ENCODE assay signal across 1 cellular context in the genomic region with DNA sequence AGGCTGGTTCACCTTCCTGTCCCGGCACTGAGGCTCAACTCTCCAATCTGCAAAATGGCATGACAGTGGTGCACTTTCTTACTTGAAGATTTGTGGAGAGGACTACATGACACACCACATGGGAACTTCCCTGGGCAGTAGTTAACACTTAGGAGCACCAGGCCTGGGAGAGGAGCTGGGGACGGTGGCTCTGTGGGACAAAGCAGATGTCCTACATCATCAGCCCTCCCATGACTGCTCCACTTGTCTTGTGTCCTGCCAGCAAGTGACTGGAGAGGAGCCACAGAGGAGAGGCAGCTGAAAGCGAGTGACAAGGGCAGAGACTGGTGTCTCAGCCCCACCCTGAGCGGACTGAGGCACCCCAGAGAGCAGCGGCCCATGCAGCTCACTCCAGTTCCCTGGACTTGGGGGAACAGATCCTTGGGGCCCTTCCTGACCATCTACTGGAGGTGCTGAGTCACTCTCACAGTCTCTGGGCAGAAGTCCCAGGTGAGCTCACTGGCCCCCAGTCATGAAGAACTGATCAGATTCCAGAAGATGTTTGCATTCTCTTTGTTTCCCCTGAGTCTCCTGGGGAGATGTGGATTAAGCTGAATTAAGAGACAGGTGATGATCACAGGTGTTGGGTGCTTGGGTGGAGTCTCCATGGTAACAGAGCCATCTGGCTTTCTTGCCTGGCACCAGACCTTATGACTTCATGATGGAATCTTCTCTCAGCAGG.
TF ChIP-seq lines count a peak whose summit lies in the region.

No MANE protein-coding gene starts in this region.

TF ChIP-seq in GM23338, 12 proteins besides CTCF, POLR2A, EP300 and RAD21 (continued from another document):
- TF ChIP-seq REST (IDR thresholded peaks at IDR 0.05; ENCODE audit: unreplicated experiment), result no peak
- TF ChIP-seq NANOG (IDR thresholded peaks at IDR 0.05; ENCODE audit: borderline replicate concordance), result no peak
- TF ChIP-seq ZNF114 (CRISPR knock-in tag; IDR thresholded peaks at IDR 0.05), result no peak
- TF ChIP-seq, protein P1, sequence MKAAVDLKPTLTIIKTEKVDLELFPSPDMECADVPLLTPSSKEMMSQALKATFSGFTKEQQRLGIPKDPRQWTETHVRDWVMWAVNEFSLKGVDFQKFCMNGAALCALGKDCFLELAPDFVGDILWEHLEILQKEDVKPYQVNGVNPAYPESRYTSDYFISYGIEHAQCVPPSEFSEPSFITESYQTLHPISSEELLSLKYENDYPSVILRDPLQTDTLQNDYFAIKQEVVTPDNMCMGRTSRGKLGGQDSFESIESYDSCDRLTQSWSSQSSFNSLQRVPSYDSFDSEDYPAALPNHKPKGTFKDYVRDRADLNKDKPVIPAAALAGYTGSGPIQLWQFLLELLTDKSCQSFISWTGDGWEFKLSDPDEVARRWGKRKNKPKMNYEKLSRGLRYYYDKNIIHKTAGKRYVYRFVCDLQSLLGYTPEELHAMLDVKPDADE (IDR thresholded peaks at IDR 0.05), result no peak
- no peak for TF ChIP-seq CREB1 (CRISPR knock-in tag; IDR thresholded peaks at IDR 0.05; ENCODE audit: low read depth)
- no peak for TF ChIP-seq ZNF331 (CRISPR knock-in tag; IDR thresholded peaks at IDR 0.05; ENCODE audit: low read depth)
TF ChIP-seq in GM23338: peak in this region for 0.
